ENCODE assay signal across 8 cellular contexts in genomic region chr12:1605129-1606020, GRCh38. TPM values are rescaled to one million over a fixed set of nuclear protein-coding genes. Genes with fewer than 3 reads are reported as not detected.
A peak's percentile ranks its signal among the peaks of the same experiment; 100 is the strongest.
DNase-seq lines count a peak whose midpoint lies in the region; ATAC-seq and TF ChIP-seq lines count a peak whose summit lies in the region.

No MANE protein-coding gene starts in this region.

- no peaks in the 10 kb centered on the region for H3K36me3 Mint-ChIP-seq in WTC11

- CTCF ChIA-PET in GM10248 (lab: Yijun Ruan, JAX) (interaction anchor here (0.7 to 2.8 kb wide), 16 partner anchors 12 to 513 kb away, joined by 3 to 32 read pairs (median 4); partner anchors contain the start of genes FBXL14 and WNT5B), WTC11 (lab: Charles Lee) (interaction anchor here (0.5 to 2.2 kb wide), 19 partner anchors 9 to 487 kb away, joined by 3 to 18 read pairs (median 4); partner anchors contain the start of gene WNT5B)

- POLR2A ChIA-PET in GM10248 (lab: Yijun Ruan, JAX): interaction anchor here (1.9 kb wide), 1 partner anchor 13 kb away, joined by 6 read pairs; no protein-coding TSS in a partner anchor
- POLR2A ChIA-PET in WTC11 (lab: Charles Lee): no interaction called here

- ATAC-seq in HG02840 (IDR thresholded peaks at IDR 0.05; ENCODE audit: low FRiP score, unreplicated experiment): peak; percentile 37
- ATAC-seq in WTC11: peak; percentile 77
- ATAC-seq in GM19452 (IDR thresholded peaks at IDR 0.05; ENCODE audit: unreplicated experiment): no peak

- H3K4me1 Mint-ChIP-seq in WTC11: peaks cover 14% of the 10 kb centered on the region

- no peaks in the 10 kb centered on the region for H3K9me3 Mint-ChIP-seq in WTC11

- peak overlapping the region; percentile 75 for H3K4me3 Mint-ChIP-seq in WTC11

- peak; percentile 65 for TF ChIP-seq CTCF in GM10248 (IDR thresholded peaks at IDR 0.05; ENCODE audit: control extremely low read depth, extremely low read depth, low read depth, missing control alignments)
- peak; percentile 41; the same call in 1 of the 2 replicates for TF ChIP-seq CTCF in WTC11 (IDR thresholded peaks at IDR 0.05)

- H3K27ac Mint-ChIP-seq in WTC11: no peak overlapping the region

- peak overlapping the region in 20 of 21 experiments; percentile 4 to 88 (median 79) for H3K27ac ChIP-seq in skin epidermis

- H3K27me3 Mint-ChIP-seq in WTC11 (ENCODE audit: low read depth): peaks cover 38% of the 10 kb centered on the region

- peak; percentile 63 for DNase-seq in GM10248 (ENCODE audit: extremely low spot score)
- peak; percentile 86 for DNase-seq in NCI-H2171 (lab: John Stamatoyannopoulos, UW)
- peak; percentile 48 for DNase-seq in WTC11 (ENCODE audit: low spot score)
- DNase-seq in cerebellum (ENCODE audit: low spot score): peak; percentile 52
- DNase-seq in islet precursor cell: peak; percentile 94

- peak overlapping the region; percentile 20 to 42 (median 33) for H3K4me3 ChIP-seq in skin epidermis

TF ChIP-seq in WTC11, 78 proteins besides CTCF, POLR2A, EP300 and RAD21:
- peak; percentile 97 for TF ChIP-seq ZBTB43 (CRISPR knock-in tag; IDR thresholded peaks at IDR 0.05)
- peak; percentile 65; the same call in 1 of the 2 replicates for TF ChIP-seq NFE2L1 (CRISPR knock-in tag; IDR thresholded peaks at IDR 0.05)
- TF ChIP-seq GABPB1 (CRISPR knock-in tag; IDR thresholded peaks at IDR 0.05): no peak

RNA-seq across cellular contexts. Expression of gene FBXL14, which starts 11.0 kb away (rescaled TPM):
- 12.0 to 14.6 TPM (median 12.9 TPM) in 3 replicates for total RNA-seq in WTC11 (2021)
- total RNA-seq in cerebellum: 17.2 TPM

RNA-seq across cellular contexts. Expression of gene WNT5B, which starts 23.7 kb away (rescaled TPM):
- total RNA-seq in WTC11 (2021) (4.3 to 4.6 TPM (median 4.5 TPM) in 3 replicates), cerebellum (4.9 TPM)
